Comparison of ENCODE assay signal across 23 cellular contexts in the genomic region with DNA sequence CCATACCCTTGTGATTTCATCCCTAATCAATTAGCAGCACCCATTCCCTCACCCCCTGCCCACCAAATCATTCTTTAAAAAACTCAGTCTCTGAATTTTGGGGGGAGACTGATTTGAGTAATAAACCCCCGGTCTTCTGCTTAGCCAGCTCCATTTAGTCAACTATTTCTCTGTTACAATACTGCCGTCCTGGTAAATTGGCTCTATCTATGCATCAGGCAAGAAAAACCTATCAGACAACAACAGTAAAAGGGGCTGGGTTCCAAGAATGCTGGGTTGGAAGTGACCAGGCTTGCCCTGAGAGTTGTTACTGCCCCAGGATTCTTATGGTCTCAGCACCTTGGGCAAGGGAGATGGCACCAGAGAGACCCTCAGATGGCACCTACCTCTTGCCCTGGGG.
"Had no signal": no experiment of that assay in that cellular context is flagged by ENCODE, and none has a peak within 500 bp of the region (broad histone marks: within the 10 kb centered on the region; RNA-seq: fewer than 3 reads in every experiment).

No MANE protein-coding gene starts in this region.

- H3K27ac ChIP-seq: colonic mucosa, coronary artery, dorsolateral prefrontal cortex, epithelial cell of prostate, esophagus muscularis mucosa, esophagus squamous epithelium, foreskin keratinocyte, gastrocnemius medialis, gastroesophageal sphincter, heart left ventricle, heart right ventricle had no signal

- H3K36me3 ChIP-seq: colonic mucosa, esophagus muscularis mucosa, esophagus squamous epithelium, gastrocnemius medialis, gastroesophageal sphincter, heart left ventricle, heart right ventricle had no signal

- DNase-seq: colonic mucosa; cortex of kidney; dermis blood vessel endothelial cell; effector CD4-positive, alpha-beta T cell; effector CD8-positive, alpha-beta T cell; effector memory CD4-positive, alpha-beta T cell; effector memory CD8-positive, alpha-beta T cell; endodermal cell; erythroblast; esophagus squamous epithelium; foreskin keratinocyte; foreskin melanocyte; gastrocnemius medialis; glutamatergic neuron; head of caudate nucleus; heart left ventricle; heart right ventricle had no signal

- H3K27ac Mint-ChIP-seq: dendritic cell treated with granulocyte-macrophage colony-stimulating factor and Interleukin-4, amounts not matched to agents 40 ng/mL and 50 ng/mL, for 4 days; endodermal cell had no signal

- H3K4me3 ChIP-seq: colonic mucosa, coronary artery, dorsolateral prefrontal cortex, esophagus muscularis mucosa, esophagus squamous epithelium, gastrocnemius medialis, gastroesophageal sphincter, heart left ventricle, heart right ventricle had no signal

- H3K4me1 ChIP-seq: colonic mucosa, esophagus squamous epithelium, foreskin keratinocyte, gastrocnemius medialis, heart left ventricle, heart right ventricle had no signal

- H3K9me3 ChIP-seq: colonic mucosa, gastrocnemius medialis had no signal

- H3K4me3 Mint-ChIP-seq: dendritic cell treated with granulocyte-macrophage colony-stimulating factor and Interleukin-4, amounts not matched to agents 40 ng/mL and 50 ng/mL, for 4 days; effector memory CD8-positive, alpha-beta T cell; endodermal cell had no signal
